ENCODE assay signal across 14 cellular contexts in the genomic region with DNA sequence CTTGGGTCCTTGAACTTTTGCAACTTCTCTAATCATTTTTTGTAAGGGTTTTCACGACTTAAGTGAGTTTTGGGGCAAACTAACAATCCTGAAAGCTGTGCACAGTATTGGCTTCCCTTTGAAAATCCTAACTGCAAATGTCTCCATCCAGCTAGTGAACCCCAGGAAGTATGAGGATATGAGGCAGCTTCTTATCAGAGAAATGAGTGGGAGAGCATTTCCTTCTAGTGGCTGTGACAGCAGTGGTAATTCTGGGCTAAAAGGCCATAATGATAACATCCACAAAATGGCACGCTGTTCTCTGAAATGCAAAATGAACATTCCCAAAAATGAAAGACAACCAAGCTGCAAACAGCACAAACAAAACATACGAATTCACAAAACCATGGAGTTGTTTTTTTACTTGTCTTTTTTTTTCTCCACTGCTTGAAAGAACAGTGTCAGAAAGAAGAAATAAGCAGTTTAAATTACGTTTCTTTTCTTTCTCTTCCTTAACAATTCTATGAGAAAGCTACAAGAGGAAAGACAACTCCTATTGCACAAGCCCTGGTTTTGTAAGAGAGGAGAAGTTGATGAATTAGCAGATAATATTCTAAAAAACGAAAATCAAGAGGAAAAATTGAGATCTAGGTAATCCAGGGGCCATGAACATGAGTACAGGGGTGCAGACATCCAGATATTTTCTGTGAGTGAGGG.
DNase-seq lines count a peak whose midpoint lies in the region; ATAC-seq and TF ChIP-seq lines count a peak whose summit lies in the region.
"Had no signal": no experiment of that assay in that cellular context is flagged by ENCODE, and none has a peak within 500 bp of the region (broad histone marks: within the 10 kb centered on the region; RNA-seq: fewer than 3 reads in every experiment).

No MANE protein-coding gene starts in this region.

- no peaks in the 10 kb centered on the region for H3K36me3 Mint-ChIP-seq in MCF 10A (ENCODE audit: insufficient read depth, unreplicated experiment)
- H3K36me3 Mint-ChIP-seq: activated naive CD4-positive, alpha-beta T cell treated with anti-CD3 and anti-CD28 coated beads, Interleukin-2, amount 50 U/mL, for 72 hours; memory B cell had no signal

- peak overlapping the region; percentile 13 for H3K27ac Mint-ChIP-seq in MCF 10A (ENCODE audit: low read depth, unreplicated experiment)
- H3K27ac Mint-ChIP-seq: activated naive CD4-positive, alpha-beta T cell treated with anti-CD3 and anti-CD28 coated beads, Interleukin-2, amount 50 U/mL, for 72 hours; memory B cell had no signal

- ATAC-seq in HG03432 (IDR thresholded peaks at IDR 0.05; ENCODE audit: unreplicated experiment): no peak
- ATAC-seq: A549; activated naive CD4-positive, alpha-beta T cell treated with anti-CD3 and anti-CD28 coated beads, Interleukin-2, amount 50 U/mL, for 72 hours had no signal

- H3K36me3 ChIP-seq in breast epithelium (no peaks in the 10 kb centered on the region), fibroblast of lung (ENCODE audit: control insufficient read depth, insufficient read depth, low read length) (no peaks in the 10 kb centered on the region), parathyroid adenoma (ENCODE audit: control insufficient read depth, insufficient read depth, low read length) (no peaks in the 10 kb centered on the region)
- H3K36me3 ChIP-seq: esophagus squamous epithelium had no signal

- H3K27ac ChIP-seq in breast epithelium (no peak overlapping the region), fibroblast of lung (ENCODE audit: insufficient read depth, low read length) (no peak overlapping the region), parathyroid adenoma (no peak overlapping the region), caudate nucleus (ENCODE audit: low read depth, low read length) (no peak overlapping the region)
- H3K27ac ChIP-seq: A549, esophagus squamous epithelium had no signal

- no peaks in the 10 kb centered on the region for H3K4me1 ChIP-seq in breast epithelium
- H3K4me1 ChIP-seq in fibroblast of lung (ENCODE audit: control insufficient read depth, extremely low read depth, insufficient read depth, low read length): no peaks in the 10 kb centered on the region
- no peaks in the 10 kb centered on the region for H3K4me1 ChIP-seq in parathyroid adenoma
- H3K4me1 ChIP-seq: A549, esophagus squamous epithelium had no signal

- CTCF ChIA-PET in MCF 10A (lab: Yijun Ruan, JAX): interaction anchor here (0.6 kb wide), 1 partner anchor 45 kb away, joined by 3 read pairs; no protein-coding TSS in a partner anchor

- DNase-seq in MCF 10A (ENCODE audit: unreplicated experiment): no peak
- no peak for DNase-seq in breast epithelium (ENCODE audit: low spot score in 2 of 2)
- peak; percentile 21 for DNase-seq in SKM-1 (lab: John Stamatoyannopoulos, UW; ENCODE audit: unreplicated experiment)
- peak in 1 of 2 donors; percentile 58 for DNase-seq in fibroblast of lung (ENCODE audit: low read depth in 2 of 2)
- DNase-seq in DMS 273 treated with DMSO at 0.1 percent for 48 hours (lab: John Stamatoyannopoulos, UW): no peak
- DNase-seq in caudate nucleus (lab: John Stamatoyannopoulos, UW): no peak
- DNase-seq: COR-L47, esophagus squamous epithelium, NCI-H524 had no signal

- no TSS peak for BruUV-seq in MCF 10A (replicated peaks; lab: Mats Ljungman, UMichigan)

- H3K4me2 ChIP-seq in fibroblast of lung (ENCODE audit: extremely low read depth, insufficient read depth, low read length) (peak overlapping the region; percentile 48), parathyroid adenoma (ENCODE audit: low read length) (no peak overlapping the region)
- H3K4me2 ChIP-seq: A549 had no signal

- peaks cover 13% of the 10 kb centered on the region for H3K4me1 Mint-ChIP-seq in MCF 10A (ENCODE audit: insufficient read depth, unreplicated experiment)
- H3K4me1 Mint-ChIP-seq: memory B cell had no signal

- no peak for TF ChIP-seq POLR2A in breast epithelium (IDR thresholded peaks at IDR 0.05)

- intact Hi-C loops in MCF 10A (cut with micrococcal nuclease): no loop called here
- intact Hi-C loops in breast epithelium (cut with DNase I; ENCODE audit: low total_unique reads): no loop called here

- H3K27me3 ChIP-seq in breast epithelium (no peaks in the 10 kb centered on the region), fibroblast of lung (ENCODE audit: control insufficient read depth, insufficient read depth, low read length) (no peaks in the 10 kb centered on the region), parathyroid adenoma (ENCODE audit: control insufficient read depth, insufficient read depth, low read length) (no peaks in the 10 kb centered on the region)
- H3K27me3 ChIP-seq: esophagus squamous epithelium had no signal

- H3K4me3 ChIP-seq in breast epithelium (no peak overlapping the region), fibroblast of lung (replicated peaks in 1 of 4; ENCODE audit: control extremely low read depth in 1 of 4, insufficient read depth in 1 of 4, low read depth in 3 of 4, low read length in 4 of 4) (no peak overlapping the region), parathyroid adenoma (ENCODE audit: low read depth, low read length) (no peak overlapping the region)
- H3K4me3 ChIP-seq: A549, esophagus squamous epithelium had no signal

- no peak overlapping the region for H3K4me3 Mint-ChIP-seq in MCF 10A (ENCODE audit: unreplicated experiment)
- H3K4me3 Mint-ChIP-seq: memory B cell had no signal

- H3K79me2 ChIP-seq in fibroblast of lung (ENCODE audit: control insufficient read depth, insufficient read depth, low read length) (no peaks in the 10 kb centered on the region), parathyroid adenoma (no peaks in the 10 kb centered on the region)

- no peaks in the 10 kb centered on the region for H3K27me3 Mint-ChIP-seq in MCF 10A (ENCODE audit: insufficient read depth, unreplicated experiment)
- H3K27me3 Mint-ChIP-seq: memory B cell had no signal

- H3K9me3 ChIP-seq in breast epithelium: no peaks in the 10 kb centered on the region
- no peaks in the 10 kb centered on the region for H3K9me3 ChIP-seq in fibroblast of lung (ENCODE audit: control insufficient read depth, insufficient read depth, low read depth, low read length)
- no peaks in the 10 kb centered on the region for H3K9me3 ChIP-seq in parathyroid adenoma (ENCODE audit: control insufficient read depth, low read length)
- H3K9me3 ChIP-seq: A549, esophagus squamous epithelium had no signal

- H3K9ac ChIP-seq in fibroblast of lung (ENCODE audit: insufficient read depth, low read length): no peak overlapping the region
- no peak overlapping the region for H3K9ac ChIP-seq in parathyroid adenoma

- TF ChIP-seq CTCF in MCF 10A (IDR thresholded peaks at IDR 0.05; ENCODE audit: unreplicated experiment): no peak
- TF ChIP-seq CTCF in breast epithelium (IDR thresholded peaks at IDR 0.05): no peak
- no peak for TF ChIP-seq CTCF in fibroblast of lung (conservative IDR thresholded peaks at IDR 0.05 in 1 of 2, IDR thresholded peaks at IDR 0.05 in 1 of 2; ENCODE audit: low read depth in 1 of 2, low read length in 2 of 2)
- TF ChIP-seq CTCF in parathyroid adenoma (IDR thresholded peaks at IDR 0.05): no peak

- peak overlapping the region; percentile 69 for H2AFZ ChIP-seq in fibroblast of lung (ENCODE audit: low read length)
- peak overlapping the region; percentile 47 for H2AFZ ChIP-seq in parathyroid adenoma

- H4K20me1 ChIP-seq in fibroblast of lung (ENCODE audit: control insufficient read depth, extremely low read depth, insufficient read depth, low read length): no peaks in the 10 kb centered on the region

- POLR2A ChIA-PET in MCF 10A (lab: Yijun Ruan, JAX): no interaction called here

- no peaks in the 10 kb centered on the region for H3K9me3 Mint-ChIP-seq in MCF 10A (ENCODE audit: unreplicated experiment)
- H3K9me3 Mint-ChIP-seq: memory B cell had no signal
